In genomic region chr7:100691676-100692577, GRCh38 we compare ENCODE assay signal across 8 cellular contexts.
DNase-seq lines count a peak whose midpoint lies in the region; ATAC-seq, FAIRE-seq and TF ChIP-seq lines count a peak whose summit lies in the region.

No MANE protein-coding gene starts in this region.

- DNase-seq in CD1c-positive myeloid dendritic cell (ENCODE audit: extremely low spot score) (peak; percentile 86), H54 (ENCODE audit: insufficient read length, low spot score) (peak; percentile 85), NCI-H345 treated with DMSO at 0.1 percent for 48 hours (lab: John Stamatoyannopoulos, UW; ENCODE audit: unreplicated experiment) (peak; percentile 72), left kidney (ENCODE audit: low read depth, low spot score) (peak; percentile 94)
- DNase-seq in activated CD4-positive, alpha-beta T cell treated with anti-CD3 and anti-CD28 coated beads for 48 hours = peak; percentile 91
- DNase-seq in stimulated activated CD4-positive, alpha-beta T cell treated with anti-CD3 and anti-CD28 coated beads, Interleukin-1b, Interleukin-23, amount 100 ng/mL, for 48 hours = peak; percentile 78

- no peak for ATAC-seq in HG02852 (IDR thresholded peaks at IDR 0.05; ENCODE audit: unreplicated experiment)

- peak overlapping the region; percentile 10 for H3K27ac ChIP-seq in cingulate gyrus (ENCODE audit: low read depth, low read length)

- TF ChIP-seq POLR2A in H54 (IDR thresholded peaks at IDR 0.05; ENCODE audit: low read depth, low read length) = no peak

- no peak for FAIRE-seq in H54 (lab: Jason Lieb, UNC)
